2 cellular contexts compared by ENCODE assay signal in the genomic region with DNA sequence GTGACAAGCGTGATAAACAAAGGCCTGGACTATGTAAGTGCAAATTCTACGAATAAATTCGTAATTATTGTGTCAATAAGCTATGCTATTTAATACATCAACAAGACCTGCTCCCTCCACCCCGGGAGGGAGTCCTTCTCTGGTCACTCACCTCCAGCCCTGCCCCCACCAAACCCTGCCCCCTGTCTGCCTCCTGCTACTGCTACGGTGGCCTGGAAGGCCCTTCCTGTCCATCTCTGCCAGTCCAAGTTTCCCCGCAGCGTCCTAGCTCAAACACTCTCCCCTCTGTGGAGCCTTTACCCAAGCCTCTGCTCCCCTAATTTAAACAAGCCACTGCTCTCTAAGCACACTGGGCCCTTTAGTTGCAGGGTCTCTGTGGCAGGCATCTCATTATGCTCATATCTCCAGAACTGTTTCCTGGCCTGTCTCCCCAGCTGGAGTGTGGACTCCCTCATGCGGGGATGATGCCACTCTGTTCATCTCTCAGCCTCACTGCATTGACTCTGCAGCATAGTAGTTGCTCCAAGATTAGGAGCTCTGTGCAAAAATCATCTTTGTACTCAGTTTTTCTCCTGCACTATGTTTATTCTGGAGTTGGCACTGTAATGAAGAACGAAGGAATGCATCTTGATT.
A peak's percentile ranks its signal among the peaks of the same experiment; 100 is the strongest.
TF ChIP-seq lines count a peak whose summit lies in the region.

No MANE protein-coding gene starts in this region.

TF ChIP-seq in HepG2, 621 proteins besides CTCF, POLR2A, EP300 and RAD21 (continued from another document):
- TF ChIP-seq DZIP1 (CRISPR knock-in tag; IDR thresholded peaks at IDR 0.05): no peak
- TF ChIP-seq MXD3 (CRISPR knock-in tag; IDR thresholded peaks at IDR 0.05): no peak
- TF ChIP-seq GABPA (IDR thresholded peaks at IDR 0.05; ENCODE audit: low read depth, low read length): no peak
- peak; percentile 51; the same call in 1 of the 2 replicates for TF ChIP-seq GABPA (CRISPR knock-in tag; IDR thresholded peaks at IDR 0.05; ENCODE audit: low read depth)
- no peak for TF ChIP-seq KLF16 (CRISPR knock-in tag; IDR thresholded peaks at IDR 0.05)
- TF ChIP-seq HMG20A (CRISPR knock-in tag; IDR thresholded peaks at IDR 0.05; ENCODE audit: borderline replicate concordance): no peak

TF ChIP-seq in neural cell, 6 proteins besides CTCF, POLR2A, EP300 and RAD21 (continued from another document):
- no peak for TF ChIP-seq POLR2AphosphoS5 (IDR thresholded peaks at IDR 0.05)
- no peak for TF ChIP-seq TAF1 (IDR thresholded peaks at IDR 0.05; ENCODE audit: low read depth)
- no peak for TF ChIP-seq MXI1 (conservative IDR thresholded peaks at IDR 0.05; ENCODE audit: poor library complexity, severe bottlenecking)
- TF ChIP-seq, protein P1, sequence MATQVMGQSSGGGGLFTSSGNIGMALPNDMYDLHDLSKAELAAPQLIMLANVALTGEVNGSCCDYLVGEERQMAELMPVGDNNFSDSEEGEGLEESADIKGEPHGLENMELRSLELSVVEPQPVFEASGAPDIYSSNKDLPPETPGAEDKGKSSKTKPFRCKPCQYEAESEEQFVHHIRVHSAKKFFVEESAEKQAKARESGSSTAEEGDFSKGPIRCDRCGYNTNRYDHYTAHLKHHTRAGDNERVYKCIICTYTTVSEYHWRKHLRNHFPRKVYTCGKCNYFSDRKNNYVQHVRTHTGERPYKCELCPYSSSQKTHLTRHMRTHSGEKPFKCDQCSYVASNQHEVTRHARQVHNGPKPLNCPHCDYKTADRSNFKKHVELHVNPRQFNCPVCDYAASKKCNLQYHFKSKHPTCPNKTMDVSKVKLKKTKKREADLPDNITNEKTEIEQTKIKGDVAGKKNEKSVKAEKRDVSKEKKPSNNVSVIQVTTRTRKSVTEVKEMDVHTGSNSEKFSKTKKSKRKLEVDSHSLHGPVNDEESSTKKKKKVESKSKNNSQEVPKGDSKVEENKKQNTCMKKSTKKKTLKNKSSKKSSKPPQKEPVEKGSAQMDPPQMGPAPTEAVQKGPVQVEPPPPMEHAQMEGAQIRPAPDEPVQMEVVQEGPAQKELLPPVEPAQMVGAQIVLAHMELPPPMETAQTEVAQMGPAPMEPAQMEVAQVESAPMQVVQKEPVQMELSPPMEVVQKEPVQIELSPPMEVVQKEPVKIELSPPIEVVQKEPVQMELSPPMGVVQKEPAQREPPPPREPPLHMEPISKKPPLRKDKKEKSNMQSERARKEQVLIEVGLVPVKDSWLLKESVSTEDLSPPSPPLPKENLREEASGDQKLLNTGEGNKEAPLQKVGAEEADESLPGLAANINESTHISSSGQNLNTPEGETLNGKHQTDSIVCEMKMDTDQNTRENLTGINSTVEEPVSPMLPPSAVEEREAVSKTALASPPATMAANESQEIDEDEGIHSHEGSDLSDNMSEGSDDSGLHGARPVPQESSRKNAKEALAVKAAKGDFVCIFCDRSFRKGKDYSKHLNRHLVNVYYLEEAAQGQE (IDR thresholded peaks at IDR 0.05; ENCODE audit: borderline replicate concordance): no peak
- TF ChIP-seq SMC3 (conservative IDR thresholded peaks at IDR 0.05; ENCODE audit: poor library complexity): no peak
